Comparison of ENCODE assay signal across 9 cellular contexts in genomic region chr3:48299746-48300361, GRCh38. TPM values are rescaled to one million over a fixed set of nuclear protein-coding genes. Genes with fewer than 3 reads are reported as not detected.
DNase-seq lines count a peak whose midpoint lies in the region; ATAC-seq and TF ChIP-seq lines count a peak whose summit lies in the region.
"Had no signal": no experiment of that assay in that cellular context is flagged by ENCODE, and none has a peak within 500 bp of the region (broad histone marks: within the 10 kb centered on the region; RNA-seq: fewer than 3 reads in every experiment).

No MANE protein-coding gene starts in this region.

- TF ChIP-seq CTCF in coronary artery (IDR thresholded peaks at IDR 0.05) (no peak), neural crest cell (conservative IDR thresholded peaks at IDR 0.05) (no peak)

- peak overlapping the region; percentile 14 to 99 (median 89) for H3K27ac Mint-ChIP-seq in CD8-positive, alpha-beta memory T cell
- peak overlapping the region; percentile 12 for H3K27ac Mint-ChIP-seq in neural crest cell (ENCODE audit: unreplicated experiment)

- POLR2A ChIA-PET in CD8-positive, alpha-beta memory T cell (lab: Charles Lee), result interaction anchor here (1.0 to 1.6 kb wide), 3 partner anchors 32 to 256 kb away, joined by 3 to 8 read pairs (median 5); partner anchors contain the start of genes CCDC51 and PFKFB4

- peak overlapping the region; percentile 87 to 99 (median 91) for H3K4me3 Mint-ChIP-seq in CD8-positive, alpha-beta memory T cell
- H3K4me3 Mint-ChIP-seq in neural crest cell, result peak overlapping the region; percentile 95

- H3K9me3 ChIP-seq in CD8-positive, alpha-beta memory T cell (ENCODE audit: low read length), result no peaks in the 10 kb centered on the region
- no peaks in the 10 kb centered on the region for H3K9me3 ChIP-seq in KOPT-K1 (ENCODE audit: insufficient read depth, low read length, poor library complexity, severe bottlenecking)

- no peak for ATAC-seq in HG02610 (IDR thresholded peaks at IDR 0.05; ENCODE audit: unreplicated experiment)

- H3K4me3 ChIP-seq in CD8-positive, alpha-beta memory T cell (ENCODE audit: low read length), result peak overlapping the region; percentile 90
- peak overlapping the region; percentile 95 for H3K4me3 ChIP-seq in coronary artery

- peak overlapping the region; percentile 86 for H3K27ac ChIP-seq in CD8-positive, alpha-beta memory T cell (ENCODE audit: low read depth, low read length)
- peak overlapping the region; percentile 96 for H3K27ac ChIP-seq in KOPT-K1 (ENCODE audit: low read depth, low read length, poor library complexity, severe bottlenecking)
- H3K27ac ChIP-seq in coronary artery, result no peak overlapping the region

- peaks cover 15% of the 10 kb centered on the region for H3K36me3 ChIP-seq in CD8-positive, alpha-beta memory T cell (ENCODE audit: insufficient read depth, low read length)
- H3K36me3 ChIP-seq in KOPT-K1 (ENCODE audit: insufficient read depth, low read length), result peaks cover 38% of the 10 kb centered on the region

- no peaks in the 10 kb centered on the region for H3K27me3 ChIP-seq in CD8-positive, alpha-beta memory T cell (ENCODE audit: insufficient read depth, low read length, poor library complexity, severe bottlenecking)

- H3K4me1 ChIP-seq in CD8-positive, alpha-beta memory T cell (ENCODE audit: insufficient read depth, low read length), result peaks cover 20% of the 10 kb centered on the region

- H3K36me3 Mint-ChIP-seq in CD8-positive, alpha-beta memory T cell, result peaks cover 0 to 45% (median 8%) of the 10 kb centered on the region in 3 donors
- peaks cover 29% of the 10 kb centered on the region for H3K36me3 Mint-ChIP-seq in neural crest cell (ENCODE audit: low read depth)

- no peaks in the 10 kb centered on the region for H3K27me3 Mint-ChIP-seq in CD8-positive, alpha-beta memory T cell
- peaks cover 3% of the 10 kb centered on the region for H3K27me3 Mint-ChIP-seq in neural crest cell (ENCODE audit: low read depth)

- H3K4me1 Mint-ChIP-seq in CD8-positive, alpha-beta memory T cell, result peaks cover 34 to 55% (median 37%) of the 10 kb centered on the region in 3 donors
- peaks cover 24% of the 10 kb centered on the region for H3K4me1 Mint-ChIP-seq in neural crest cell

- DNase-seq in CD8-positive, alpha-beta memory T cell, result no peak
- DNase-seq in coronary artery (ENCODE audit: low spot score) (no peak), neural crest cell (ENCODE audit: low read depth, low spot score) (no peak), NCI-H524 (lab: John Stamatoyannopoulos, UW) (no peak), HuH-7 (ENCODE audit: low spot score) (no peak)
- no peak for DNase-seq in stimulated activated CD4-positive, alpha-beta T cell treated with anti-CD3 and anti-CD28 coated beads, Interleukin-4, amount 100 ng/mL, for 24 hours
- DNase-seq: amygdala had no signal

- CTCF ChIA-PET in CD8-positive, alpha-beta memory T cell (lab: Charles Lee), result interaction anchor here (0.8 to 1.8 kb wide), 6 partner anchors 32 to 259 kb away, joined by 3 to 6 read pairs (median 4); partner anchors contain the start of genes CCDC51 and ZNF589

- H3K9me3 Mint-ChIP-seq in CD8-positive, alpha-beta memory T cell, result no peaks in the 10 kb centered on the region
- peaks cover 10% of the 10 kb centered on the region for H3K9me3 Mint-ChIP-seq in neural crest cell

RNA-seq across cellular contexts. Expression of gene NME6, which starts 1.3 kb away (rescaled TPM):
- 10 to 100 TPM; 37.5 to 40.9 TPM for total RNA-seq in CD8-positive, alpha-beta memory T cell
- polyA plus RNA-seq in CD8-positive, alpha-beta memory T cell, result 69.3 TPM
- 37.2 and 40.5 TPM in 2 replicates for total RNA-seq in neural crest cell

RNA-seq across cellular contexts. Expression of gene SPINK8, which starts 33.6 kb away (rescaled TPM):
- not detected for total RNA-seq in CD8-positive, alpha-beta memory T cell
- not detected for polyA plus RNA-seq in CD8-positive, alpha-beta memory T cell
- total RNA-seq in neural crest cell, result not detected in 2 replicates

RNA-seq across cellular contexts. Expression of gene ZNF589, which starts 59.0 kb away (rescaled TPM):
- 10 to 100 TPM; 21.8 to 21.9 TPM for total RNA-seq in CD8-positive, alpha-beta memory T cell
- polyA plus RNA-seq in CD8-positive, alpha-beta memory T cell, result 7.3 TPM
- 32.6 and 33.2 TPM in 2 replicates for total RNA-seq in neural crest cell

Comparison
In these comparisons a context has a peak if more than half of its experiments do, and no peak if none do; other contexts are left out.
1. H3K27ac ChIP-seq: peak in CD8-positive, alpha-beta memory T cell (single experiment) and KOPT-K1 (single experiment); none in coronary artery (0 of 2).